12 cellular contexts compared by ENCODE assay signal in the genomic region with DNA sequence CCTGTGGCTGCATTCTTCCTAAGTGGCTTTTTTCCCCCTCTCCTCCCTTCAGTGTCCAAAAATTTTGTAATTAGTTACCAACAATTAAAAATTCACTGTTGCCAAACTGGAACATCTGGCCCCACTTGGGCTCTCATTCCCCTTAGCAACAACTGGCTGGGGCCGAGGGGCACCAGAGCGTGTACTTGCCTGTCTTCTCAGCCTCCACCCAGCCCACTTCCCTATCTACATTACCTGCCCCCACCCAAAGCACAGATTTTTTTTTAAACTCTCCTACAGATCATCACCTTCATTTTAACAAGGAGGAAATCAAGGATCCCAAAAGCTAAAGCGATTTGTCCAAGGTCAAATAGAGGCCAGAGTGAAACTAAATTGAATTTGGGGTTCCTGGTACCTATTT.
DNase-seq lines count a peak whose midpoint lies in the region; ATAC-seq lines count a peak whose summit lies in the region.
"Had no signal": no experiment of that assay in that cellular context is flagged by ENCODE, and none has a peak within 500 bp of the region (broad histone marks: within the 10 kb centered on the region; RNA-seq: fewer than 3 reads in every experiment).

No MANE protein-coding gene starts in this region.

- H2AFZ ChIP-seq in Karpas-422 (ENCODE audit: low read length): no peak overlapping the region
- H2AFZ ChIP-seq: parathyroid adenoma had no signal

- H3K9me3 ChIP-seq in Karpas-422 (ENCODE audit: low read length): no peaks in the 10 kb centered on the region
- H3K9me3 ChIP-seq: thoracic aorta had no signal

- H3K36me3 ChIP-seq in Karpas-422 (ENCODE audit: insufficient read depth, low read length): peaks cover 25% of the 10 kb centered on the region; the same call in 1 of the 2 replicates
- H3K36me3 ChIP-seq: thoracic aorta had no signal

- H3K4me1 Mint-ChIP-seq in activated T-cell treated with anti-CD3 and anti-CD28 coated beads, Interleukin-2, amount 50 U/mL, for 24 hours (ENCODE audit: low read depth): peaks cover 44% of the 10 kb centered on the region
- H3K4me1 Mint-ChIP-seq in activated T-cell treated with anti-CD3 and anti-CD28 coated beads, Interleukin-2, amount 50 U/mL, for 4 hours (ENCODE audit: low read depth): peaks cover 20% of the 10 kb centered on the region
- H3K4me1 Mint-ChIP-seq in stimulated activated memory B cell treated with anti-CD40 and anti-IgM and Interleukin-4, amounts not matched to agents 10 μg/mL and 1 μg/mL and 100 μg/mL, for 72 hours: peaks cover 97% of the 10 kb centered on the region

- H3K4me3 Mint-ChIP-seq in activated T-cell treated with anti-CD3 and anti-CD28 coated beads, Interleukin-2, amount 50 U/mL, for 24 hours: no peak overlapping the region
- H3K4me3 Mint-ChIP-seq in activated T-cell treated with anti-CD3 and anti-CD28 coated beads, Interleukin-2, amount 50 U/mL, for 4 hours: no peak overlapping the region
- peak overlapping the region; percentile 54 for H3K4me3 Mint-ChIP-seq in stimulated activated memory B cell treated with anti-CD40 and anti-IgM and Interleukin-4, amounts not matched to agents 10 μg/mL and 1 μg/mL and 100 μg/mL, for 72 hours

- peaks cover 93% of the 10 kb centered on the region for H3K79me2 ChIP-seq in Karpas-422 (ENCODE audit: low read length)
- H3K79me2 ChIP-seq: parathyroid adenoma had no signal

- no peaks in the 10 kb centered on the region for H3K36me3 Mint-ChIP-seq in activated T-cell treated with anti-CD3 and anti-CD28 coated beads, Interleukin-2, amount 50 U/mL, for 24 hours (ENCODE audit: low read depth)
- H3K36me3 Mint-ChIP-seq in activated T-cell treated with anti-CD3 and anti-CD28 coated beads, Interleukin-2, amount 50 U/mL, for 4 hours (ENCODE audit: insufficient read depth): no peaks in the 10 kb centered on the region
- peaks cover 51% of the 10 kb centered on the region for H3K36me3 Mint-ChIP-seq in stimulated activated memory B cell treated with anti-CD40 and anti-IgM and Interleukin-4, amounts not matched to agents 10 μg/mL and 1 μg/mL and 100 μg/mL, for 72 hours

- peak overlapping the region; percentile 76 for H3K27ac Mint-ChIP-seq in activated T-cell treated with anti-CD3 and anti-CD28 coated beads, Interleukin-2, amount 50 U/mL, for 24 hours
- H3K27ac Mint-ChIP-seq in stimulated activated memory B cell treated with anti-CD40 and anti-IgM and Interleukin-4, amounts not matched to agents 10 μg/mL and 1 μg/mL and 100 μg/mL, for 72 hours: peak overlapping the region; percentile 89

- H3K27ac ChIP-seq in Karpas-422 (ENCODE audit: low read length): peak overlapping the region; percentile 86
- H3K27ac ChIP-seq: left ventricle myocardium inferior, parathyroid adenoma, thoracic aorta had no signal

- H3K9me2 ChIP-seq in Karpas-422 (replicated peaks; ENCODE audit: insufficient read depth, low read length): no peaks in the 10 kb centered on the region

- peaks cover 7% of the 10 kb centered on the region for H3K27me3 Mint-ChIP-seq in activated T-cell treated with anti-CD3 and anti-CD28 coated beads, Interleukin-2, amount 50 U/mL, for 24 hours
- H3K27me3 Mint-ChIP-seq in activated T-cell treated with anti-CD3 and anti-CD28 coated beads, Interleukin-2, amount 50 U/mL, for 4 hours (ENCODE audit: low read depth): no peaks in the 10 kb centered on the region
- no peaks in the 10 kb centered on the region for H3K27me3 Mint-ChIP-seq in stimulated activated memory B cell treated with anti-CD40 and anti-IgM and Interleukin-4, amounts not matched to agents 10 μg/mL and 1 μg/mL and 100 μg/mL, for 72 hours

- no peaks in the 10 kb centered on the region for H4K20me1 ChIP-seq in Karpas-422 (ENCODE audit: insufficient read depth, low read depth, low read length)

- H3K4me2 ChIP-seq in Karpas-422 (ENCODE audit: low read depth, low read length, poor library complexity, severe bottlenecking): peak overlapping the region; percentile 68

- H3K4me3 ChIP-seq in Karpas-422 (ENCODE audit: low read length): peak overlapping the region; percentile 45
- H3K4me3 ChIP-seq: left ventricle myocardium inferior, thoracic aorta had no signal

- no peaks in the 10 kb centered on the region for H3K27me3 ChIP-seq in Karpas-422 (ENCODE audit: low read length)

- peaks cover 100% of the 10 kb centered on the region for H3K4me1 ChIP-seq in Karpas-422 (ENCODE audit: low read length)
- H3K4me1 ChIP-seq: left ventricle myocardium inferior, parathyroid adenoma had no signal

- peak overlapping the region; percentile 56 for H3K9ac ChIP-seq in Karpas-422 (ENCODE audit: low read length)
- H3K9ac ChIP-seq: parathyroid adenoma had no signal

- no peak for ATAC-seq in activated T-cell treated with anti-CD3 and anti-CD28 coated beads, Interleukin-2, amount 50 U/mL, for 4 hours
- ATAC-seq in HG02610 (IDR thresholded peaks at IDR 0.05; ENCODE audit: unreplicated experiment): peak; percentile 33
- ATAC-seq in stimulated activated memory B cell treated with anti-CD40 and anti-IgM and Interleukin-4, amounts not matched to agents 10 μg/mL and 1 μg/mL and 100 μg/mL, for 72 hours: peak; percentile 88

- no peak for DNase-seq in activated T-cell treated with anti-CD3 and anti-CD28 coated beads, Interleukin-2, amount 50 U/mL, for 24 hours
- DNase-seq in activated T-cell treated with anti-CD3 and anti-CD28 coated beads, Interleukin-2, amount 50 U/mL, for 4 hours: no peak
- DNase-seq in Karpas-422: peak; percentile 83
- no peak for DNase-seq in NOMO-1 treated with dmso at 0.1 percent for 144 hours (lab: John Stamatoyannopoulos, UW; ENCODE audit: unreplicated experiment)
- no peak for DNase-seq in iPS-NIHi7 (ENCODE audit: extremely low spot score)
- DNase-seq in DMS114 treated with DMSO at 0.1 percent for 48 hours (lab: John Stamatoyannopoulos, UW; ENCODE audit: unreplicated experiment): no peak
- DNase-seq: left ventricle myocardium inferior, NCI-H1417 treated with DMSO at 0.1 percent for 48 hours had no signal

- peaks cover 14% of the 10 kb centered on the region for H3K9me3 Mint-ChIP-seq in activated T-cell treated with anti-CD3 and anti-CD28 coated beads, Interleukin-2, amount 50 U/mL, for 24 hours
- H3K9me3 Mint-ChIP-seq in activated T-cell treated with anti-CD3 and anti-CD28 coated beads, Interleukin-2, amount 50 U/mL, for 4 hours: peaks cover 10% of the 10 kb centered on the region
- peaks cover 3% of the 10 kb centered on the region for H3K9me3 Mint-ChIP-seq in stimulated activated memory B cell treated with anti-CD40 and anti-IgM and Interleukin-4, amounts not matched to agents 10 μg/mL and 1 μg/mL and 100 μg/mL, for 72 hours

Comparison
In these comparisons a context has a peak if more than half of its experiments do, and no peak if none do; other contexts are left out.
1. ATAC-seq: peak in HG02610 (single experiment) and stimulated activated memory B cell treated with anti-CD40 and anti-IgM and Interleukin-4, amounts not matched to agents 10 μg/mL and 1 μg/mL and 100 μg/mL, for 72 hours (single experiment); none in activated T-cell treated with anti-CD3 and anti-CD28 coated beads, Interleukin-2, amount 50 U/mL, for 4 hours (0 of 2).